29 cellular contexts compared by ENCODE assay signal in the genomic region with DNA sequence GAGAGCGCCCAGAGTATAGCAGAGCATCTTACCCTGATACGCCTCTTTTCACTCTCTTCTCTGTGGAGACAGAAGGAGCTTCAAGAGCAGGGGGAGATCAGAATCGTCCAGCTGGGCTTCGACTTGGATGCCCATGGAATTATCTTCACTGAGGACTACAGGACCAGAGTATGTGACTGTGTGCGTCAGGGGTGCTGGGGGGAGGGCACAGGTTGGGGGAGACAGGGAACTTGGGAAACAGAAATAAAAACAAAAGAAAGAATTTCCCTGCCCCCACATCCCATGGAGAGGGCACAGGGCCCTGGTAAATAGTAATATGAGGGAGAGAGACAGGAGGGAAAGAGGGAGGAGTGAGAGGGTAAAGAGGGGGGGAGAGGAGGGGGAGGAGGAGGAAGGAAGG. TPM values are rescaled to one million over a fixed set of nuclear protein-coding genes. Genes with fewer than 3 reads are reported as not detected.
DNase-seq lines count a peak whose midpoint lies in the region; ATAC-seq lines count a peak whose summit lies in the region.
"Had no signal": no experiment of that assay in that cellular context is flagged by ENCODE, and none has a peak within 500 bp of the region (broad histone marks: within the 10 kb centered on the region; RNA-seq: fewer than 3 reads in every experiment).

No MANE protein-coding gene starts in this region.

- H3K27ac Mint-ChIP-seq in activated CD4-positive, alpha-beta T cell treated with anti-CD3 and anti-CD28 coated beads for 36 hours: peak overlapping the region; percentile 78
- peak overlapping the region in 2 of 3 donors; percentile 66 to 73 for H3K27ac Mint-ChIP-seq in CD4-positive, CD25-positive, alpha-beta regulatory T cell
- H3K27ac Mint-ChIP-seq in activated T-helper 17 cell treated with anti-CD3 and anti-CD28 coated beads, Interleukin-2, amount 50 U/mL, for 72 hours: peak overlapping the region; percentile 73
- peak overlapping the region; percentile 69 for H3K27ac Mint-ChIP-seq in memory B cell
- H3K27ac Mint-ChIP-seq: neural progenitor cell had no signal

- H3K36me3 ChIP-seq in CD4-positive, CD25-positive, alpha-beta regulatory T cell (ENCODE audit: control insufficient read depth, insufficient read depth, low read length): peaks cover 6% of the 10 kb centered on the region
- H3K36me3 ChIP-seq: neural progenitor cell had no signal

- CTCF ChIA-PET in activated CD4-positive, alpha-beta T cell treated with anti-CD3 and anti-CD28 coated beads for 36 hours (lab: Charles Lee): interaction anchor here (0.6 to 2.5 kb wide), 2 partner anchors 27 to 56 kb away, joined by 3 to 5 read pairs; no protein-coding TSS in a partner anchor

- H3K27ac ChIP-seq in CD4-positive, CD25-positive, alpha-beta regulatory T cell (ENCODE audit: insufficient read depth, low read length, poor library complexity, severe bottlenecking): peak overlapping the region; percentile 58
- H3K27ac ChIP-seq: body of pancreas, gastrocnemius medialis, hepatocyte, neural progenitor cell, suprapubic skin, WERI-Rb-1 had no signal

- ATAC-seq in activated CD4-positive, alpha-beta T cell treated with anti-CD3 and anti-CD28 coated beads for 36 hours: no peak
- no peak for ATAC-seq in CD4-positive, CD25-positive, alpha-beta regulatory T cell (ENCODE audit: low read depth in 2 of 2)
- ATAC-seq in activated T-helper 17 cell treated with anti-CD3 and anti-CD28 coated beads, Interleukin-2, amount 50 U/mL, for 72 hours (replicated peaks): no peak
- ATAC-seq in memory B cell (ENCODE audit: low read depth) (no peak), HG02763 (IDR thresholded peaks at IDR 0.05; ENCODE audit: unreplicated experiment) (no peak), HG02759 (IDR thresholded peaks at IDR 0.05; ENCODE audit: unreplicated experiment) (no peak)
- ATAC-seq: body of pancreas, gastrocnemius medialis, left cardiac atrium, PC-3, right cardiac atrium, Right ventricle myocardium inferior had no signal

- H3K27me3 Mint-ChIP-seq in activated CD4-positive, alpha-beta T cell treated with anti-CD3 and anti-CD28 coated beads for 36 hours: no peaks in the 10 kb centered on the region
- H3K27me3 Mint-ChIP-seq in CD4-positive, CD25-positive, alpha-beta regulatory T cell: no peaks in the 10 kb centered on the region
- no peaks in the 10 kb centered on the region for H3K27me3 Mint-ChIP-seq in activated T-helper 17 cell treated with anti-CD3 and anti-CD28 coated beads, Interleukin-2, amount 50 U/mL, for 72 hours
- no peaks in the 10 kb centered on the region for H3K27me3 Mint-ChIP-seq in memory B cell
- H3K27me3 Mint-ChIP-seq: CD8-positive, alpha-beta memory T cell; IgD-negative memory B cell had no signal

- no peak overlapping the region for H3K4me3 ChIP-seq in CD4-positive, CD25-positive, alpha-beta regulatory T cell (ENCODE audit: low read depth, low read length)
- H3K4me3 ChIP-seq: body of pancreas, gastrocnemius medialis, hepatocyte, neural progenitor cell, spleen, suprapubic skin had no signal

- H3K9me3 Mint-ChIP-seq in activated CD4-positive, alpha-beta T cell treated with anti-CD3 and anti-CD28 coated beads for 36 hours (ENCODE audit: low read depth): no peaks in the 10 kb centered on the region
- no peaks in the 10 kb centered on the region for H3K9me3 Mint-ChIP-seq in CD4-positive, CD25-positive, alpha-beta regulatory T cell
- no peaks in the 10 kb centered on the region for H3K9me3 Mint-ChIP-seq in activated T-helper 17 cell treated with anti-CD3 and anti-CD28 coated beads, Interleukin-2, amount 50 U/mL, for 72 hours
- H3K9me3 Mint-ChIP-seq in memory B cell: no peaks in the 10 kb centered on the region
- H3K9me3 Mint-ChIP-seq: CD8-positive, alpha-beta memory T cell; IgD-negative memory B cell had no signal

- intact Hi-C loops in activated CD4-positive, alpha-beta T cell treated with anti-CD3 and anti-CD28 coated beads for 36 hours (cut with DNase I, micrococcal nuclease): loop anchor here (10.0 kb wide), 4 partner anchors 216 to 1296 kb away; a partner anchor contains a TSS

- H3K27me3 ChIP-seq in CD4-positive, CD25-positive, alpha-beta regulatory T cell (ENCODE audit: control insufficient read depth, insufficient read depth, low read length): no peaks in the 10 kb centered on the region
- H3K27me3 ChIP-seq: body of pancreas, gastrocnemius medialis, hepatocyte, neural progenitor cell, spleen, suprapubic skin had no signal

- no peak overlapping the region for H3K4me3 Mint-ChIP-seq in activated CD4-positive, alpha-beta T cell treated with anti-CD3 and anti-CD28 coated beads for 36 hours
- peak overlapping the region in 1 of 4 donors; percentile 35 for H3K4me3 Mint-ChIP-seq in CD4-positive, CD25-positive, alpha-beta regulatory T cell
- no peak overlapping the region for H3K4me3 Mint-ChIP-seq in activated T-helper 17 cell treated with anti-CD3 and anti-CD28 coated beads, Interleukin-2, amount 50 U/mL, for 72 hours
- no peak overlapping the region for H3K4me3 Mint-ChIP-seq in memory B cell
- H3K4me3 Mint-ChIP-seq: CD8-positive, alpha-beta memory T cell; neural progenitor cell had no signal

- peaks cover 15% of the 10 kb centered on the region for H3K4me1 Mint-ChIP-seq in activated CD4-positive, alpha-beta T cell treated with anti-CD3 and anti-CD28 coated beads for 36 hours
- peaks cover 0 to 22% (median 11%) of the 10 kb centered on the region in 4 donors for H3K4me1 Mint-ChIP-seq in CD4-positive, CD25-positive, alpha-beta regulatory T cell
- H3K4me1 Mint-ChIP-seq in activated T-helper 17 cell treated with anti-CD3 and anti-CD28 coated beads, Interleukin-2, amount 50 U/mL, for 72 hours: no peaks in the 10 kb centered on the region
- peaks cover 7% of the 10 kb centered on the region for H3K4me1 Mint-ChIP-seq in memory B cell
- H3K4me1 Mint-ChIP-seq: neural progenitor cell had no signal

- H3K9me3 ChIP-seq in CD4-positive, CD25-positive, alpha-beta regulatory T cell (ENCODE audit: control insufficient read depth in 2 of 2, low read length in 2 of 2): no peaks in the 10 kb centered on the region
- H3K9me3 ChIP-seq: body of pancreas, gastrocnemius medialis, spleen, suprapubic skin had no signal

- no peak for DNase-seq in activated CD4-positive, alpha-beta T cell treated with anti-CD3 and anti-CD28 coated beads for 36 hours
- DNase-seq in activated CD4-positive, alpha-beta T cell treated with anti-CD3 and anti-CD28 coated beads, Interleukin-2, amount 50 U/mL, for 1 hour: no peak
- no peak for DNase-seq in CD4-positive, CD25-positive, alpha-beta regulatory T cell
- DNase-seq in memory B cell (ENCODE audit: low spot score in 2 of 2): no peak
- no peak for DNase-seq in DMS153 treated with DMSO at 0.1 percent for 48 hours (lab: John Stamatoyannopoulos, UW; ENCODE audit: unreplicated experiment)
- DNase-seq: activated T-cell treated with anti-CD3 and anti-CD28 coated beads for 4 hours; body of pancreas; CD8-positive, alpha-beta memory T cell; DMS153; gastrocnemius medialis; left cardiac atrium; NCI-H1092 treated with DMSO at 0.1 percent for 48 hours; NCI-H187 treated with DMSO at 0.1 percent for 48 hours; NCI-H2171 treated with DMSO at 0.1 percent for 48 hours; NCI-H524 treated with DMSO at 0.1 percent for 48 hours; PC-3; spleen; stimulated activated CD4-positive, alpha-beta T cell treated with anti-CD3 and anti-CD28 coated beads, Interleukin-2, amount 100 ng/mL, for 48 hours; T1000; WERI-Rb-1 had no signal

- POLR2A ChIA-PET in activated CD4-positive, alpha-beta T cell treated with anti-CD3 and anti-CD28 coated beads for 36 hours (lab: Charles Lee): no interaction called here

- peaks cover 14% of the 10 kb centered on the region for H3K4me1 ChIP-seq in CD4-positive, CD25-positive, alpha-beta regulatory T cell (ENCODE audit: control insufficient read depth, insufficient read depth, low read length, poor library complexity, severe bottlenecking)
- H3K4me1 ChIP-seq: body of pancreas, neural progenitor cell had no signal

- peaks cover 8% of the 10 kb centered on the region for H3K36me3 Mint-ChIP-seq in activated CD4-positive, alpha-beta T cell treated with anti-CD3 and anti-CD28 coated beads for 36 hours (ENCODE audit: low read depth)
- H3K36me3 Mint-ChIP-seq in CD4-positive, CD25-positive, alpha-beta regulatory T cell: peaks cover 2% of the 10 kb centered on the region
- H3K36me3 Mint-ChIP-seq in activated T-helper 17 cell treated with anti-CD3 and anti-CD28 coated beads, Interleukin-2, amount 50 U/mL, for 72 hours (ENCODE audit: low read depth): peaks cover 19% of the 10 kb centered on the region
- H3K36me3 Mint-ChIP-seq in memory B cell: peaks cover 5% of the 10 kb centered on the region

RNA-seq across cellular contexts. Expression of a gene that starts 3.0 kb away (rescaled TPM):
- total RNA-seq in activated CD4-positive, alpha-beta T cell treated with anti-CD3 and anti-CD28 coated beads for 36 hours: 1 to 10 TPM; 3.4 to 3.9 TPM
- 4.0 TPM for total RNA-seq in CD4-positive, CD25-positive, alpha-beta regulatory T cell
- polyA plus RNA-seq in CD4-positive, CD25-positive, alpha-beta regulatory T cell: under 1 TPM in 2 of 4 donors, not detected in 2; 0.28 to 0.30 TPM
- 1 to 10 TPM; 6.5 to 6.9 TPM for total RNA-seq in activated T-helper 17 cell treated with anti-CD3 and anti-CD28 coated beads, Interleukin-2, amount 50 U/mL, for 72 hours

RNA-seq across cellular contexts. Expression of a gene that starts 6.9 kb away (rescaled TPM):
- total RNA-seq in activated CD4-positive, alpha-beta T cell treated with anti-CD3 and anti-CD28 coated beads for 36 hours: 10 to 100 TPM; 12.6 to 13.9 TPM
- total RNA-seq in CD4-positive, CD25-positive, alpha-beta regulatory T cell: 47.7 TPM
- polyA plus RNA-seq in CD4-positive, CD25-positive, alpha-beta regulatory T cell: 10 to 100 TPM in 2 of 4 donors, 1 to 10 TPM in 2; 8.4 to 10.5 (median 9.6) TPM
- 10 to 100 TPM; 14.9 to 16.9 TPM for total RNA-seq in activated T-helper 17 cell treated with anti-CD3 and anti-CD28 coated beads, Interleukin-2, amount 50 U/mL, for 72 hours

RNA-seq across cellular contexts. Expression of a gene that starts 19.9 kb away (rescaled TPM):
- total RNA-seq in activated CD4-positive, alpha-beta T cell treated with anti-CD3 and anti-CD28 coated beads for 36 hours: 100 to 1,000 TPM in 1 of 2 experiments, 10 to 100 TPM in 1; 90.2 to 104 TPM
- 101 TPM for total RNA-seq in CD4-positive, CD25-positive, alpha-beta regulatory T cell
- 10 to 100 TPM; 16.2 to 20.9 (median 17.5) TPM for polyA plus RNA-seq in CD4-positive, CD25-positive, alpha-beta regulatory T cell
- 10 to 100 TPM; 86.5 to 92.9 TPM for total RNA-seq in activated T-helper 17 cell treated with anti-CD3 and anti-CD28 coated beads, Interleukin-2, amount 50 U/mL, for 72 hours

RNA-seq across cellular contexts. Expression of a gene that starts 20.1 kb away (rescaled TPM):
- 10 to 100 TPM; 74.3 to 95.1 TPM for total RNA-seq in activated CD4-positive, alpha-beta T cell treated with anti-CD3 and anti-CD28 coated beads for 36 hours
- total RNA-seq in CD4-positive, CD25-positive, alpha-beta regulatory T cell: 51.4 TPM
- 10 to 100 TPM; 52.9 to 62.3 (median 60.5) TPM for polyA plus RNA-seq in CD4-positive, CD25-positive, alpha-beta regulatory T cell
- total RNA-seq in activated T-helper 17 cell treated with anti-CD3 and anti-CD28 coated beads, Interleukin-2, amount 50 U/mL, for 72 hours: 10 to 100 TPM; 50.3 to 63.6 TPM

RNA-seq across cellular contexts. Expression of a gene that starts 32.9 kb away (rescaled TPM):
- under 1 TPM; 0.69 to 0.96 TPM for total RNA-seq in activated CD4-positive, alpha-beta T cell treated with anti-CD3 and anti-CD28 coated beads for 36 hours
- 0.64 TPM for total RNA-seq in CD4-positive, CD25-positive, alpha-beta regulatory T cell
- 1 to 10 TPM in 3 of 4 donors, under 1 TPM in 1; 0.68 to 1.9 (median 1.6) TPM for polyA plus RNA-seq in CD4-positive, CD25-positive, alpha-beta regulatory T cell
- 1 to 10 TPM in 1 of 2 donors, not detected in 1; 1.5 TPM for total RNA-seq in activated T-helper 17 cell treated with anti-CD3 and anti-CD28 coated beads, Interleukin-2, amount 50 U/mL, for 72 hours
- total RNA-seq: PC-3 had no signal
- polyA plus RNA-seq: IgD-negative memory B cell had no signal
